In genomic region chr10:74650613-74651012, GRCh38 we compare ENCODE assay signal across 24 cellular contexts.
DNase-seq lines count a peak whose midpoint lies in the region; ATAC-seq, FAIRE-seq and TF ChIP-seq lines count a peak whose summit lies in the region.
"Had no signal": no experiment of that assay in that cellular context is flagged by ENCODE, and none has a peak within 500 bp of the region (broad histone marks: within the 10 kb centered on the region; RNA-seq: fewer than 3 reads in every experiment).

No MANE protein-coding gene starts in this region.

- SMC1A ChIA-PET in GM12878 (lab: Charles Lee; ENCODE audit: uncharacterized antibody, unreplicated experiment), result interaction anchor here (0.8 to 1.6 kb wide), 13 partner anchors 9 to 369 kb away, joined by 3 to 6 read pairs (median 4); no protein-coding TSS in a partner anchor

- in situ Hi-C loops in GM13976 (cut with MboI; ENCODE audit: low sequenced_read_pairs, unreplicated experiment), result no loop called here
- in situ Hi-C loops in GM12878 (cut with MboI), result no loop called here
- in situ Hi-C loops in ACHN (cut with HindIII; ENCODE audit: low pct_ligation_motif_present, low pct_unique_long_range_greater_than_20kb, low sequenced_read_pairs), result no loop called here

- RAD21 ChIA-PET in GM12878 (lab: Charles Lee; ENCODE audit: unreplicated experiment), result interaction anchor here (1.1 kb wide), 2 partner anchors 16 to 32 kb away, joined by 3 to 5 read pairs; no protein-coding TSS in a partner anchor

- no peaks in the 10 kb centered on the region for H3K79me2 ChIP-seq in GM12878 (ENCODE audit: control insufficient read depth, insufficient read depth, low read length)

- H4K20me1 ChIP-seq in GM12878 (ENCODE audit: control insufficient read depth, insufficient read depth), result no peaks in the 10 kb centered on the region
- H4K20me1 ChIP-seq: BLaER1 treated with 17β-estradiol and CSF1 and Interleukin-3, amounts not matched to agents 10 nM and 100 nM had no signal

- ATAC-seq in HG02885 (IDR thresholded peaks at IDR 0.05; ENCODE audit: poor library complexity, unreplicated experiment) (peak; percentile 64), GM12878 (peak; percentile 81), GM21723 (IDR thresholded peaks at IDR 0.05; ENCODE audit: unreplicated experiment) (no peak)
- ATAC-seq: T-cell had no signal

- FAIRE-seq in GM12878 (lab: Jason Lieb, UNC), result peak; percentile 23
- FAIRE-seq: H1 had no signal

- CTCF ChIA-PET in GM12878 (lab: Yijun Ruan, JAX), result interaction anchor here (1.0 to 1.7 kb wide), 3 partner anchors 19 to 31 kb away, joined by 3 read pairs; no protein-coding TSS in a partner anchor

- H3K27ac ChIP-seq in GM12878 (ENCODE audit: control insufficient read depth, insufficient read depth), result no peak overlapping the region
- H3K27ac ChIP-seq: BLaER1 treated with 17β-estradiol and CSF1 and Interleukin-3, amounts not matched to agents 10 nM and 100 nM; HL-60 had no signal

- H3K4me1 ChIP-seq in GM12878 (ENCODE audit: control insufficient read depth, insufficient read depth, low read length), result no peaks in the 10 kb centered on the region

- H3K9ac ChIP-seq in GM12878 (ENCODE audit: control insufficient read depth, insufficient read depth, low read length), result no peak overlapping the region
- H3K9ac ChIP-seq: BLaER1 treated with 17β-estradiol and CSF1 and Interleukin-3, amounts not matched to agents 10 nM and 100 nM; SK-N-SH had no signal

- POLR2A ChIA-PET in GM12878 (lab: Charles Lee), result interaction anchor here (0.5 to 1.9 kb wide), 2 partner anchors 28 to 56 kb away, joined by 4 to 7 read pairs; no protein-coding TSS in a partner anchor

- no peak for TF ChIP-seq RAD21 in GM12878 (IDR thresholded peaks at IDR 0.05; ENCODE audit: insufficient read depth, low read depth, low read length)

- H3K4me3 ChIP-seq in GM06990 (replicated peaks; ENCODE audit: low read depth, low read length) (no peak overlapping the region), GM12878 (no peak overlapping the region)
- H3K4me3 ChIP-seq: BLaER1 treated with 17β-estradiol and CSF1 and Interleukin-3, amounts not matched to agents 10 nM and 100 nM had no signal

- BruUV-seq in GM12878 (replicated peaks; lab: Mats Ljungman, UMichigan), result no TSS peak

- H3K27me3 ChIP-seq in GM06990 (replicated peaks; ENCODE audit: control insufficient read depth, insufficient read depth, low read length) (no peaks in the 10 kb centered on the region), GM12878 (replicated peaks in 1 of 2; ENCODE audit: control insufficient read depth in 2 of 2, insufficient read depth in 2 of 2, low read length in 1 of 2) (no peaks in the 10 kb centered on the region)
- H3K27me3 ChIP-seq: BLaER1 treated with 17β-estradiol and CSF1 and Interleukin-3, amounts not matched to agents 10 nM and 100 nM had no signal

- TF ChIP-seq EP300 in GM12878 (IDR thresholded peaks at IDR 0.05; ENCODE audit: borderline replicate concordance in 1 of 2, control insufficient read depth in 1 of 2, low read depth in 2 of 2, low read length in 2 of 2), result no peak

- intact Hi-C loops in GM12878 (cut with micrococcal nuclease; ENCODE audit: unreplicated experiment), result no loop called here

- WGBS in GM12878 (ENCODE audit: insufficient coverage, insufficient replicate concordance, low lambda C conversion rate, missing lambda C conversion rate), result 92% methylated on average over 1 of the region's 1 CpG

- TF ChIP-seq POLR2A in GM12878 (IDR thresholded peaks at IDR 0.05; ENCODE audit: low read depth, low read length), result no peak

- no peak for TF ChIP-seq CTCF in GM06990 (IDR thresholded peaks at IDR 0.05; ENCODE audit: insufficient read depth, low read length, poor library complexity, severe bottlenecking)
- TF ChIP-seq CTCF in GM13976 (IDR thresholded peaks at IDR 0.05; ENCODE audit: borderline replicate concordance, control extremely low read depth, extremely low read depth, insufficient read depth, missing control alignments), result no peak
- no peak for TF ChIP-seq CTCF in GM12878 (IDR thresholded peaks at IDR 0.05 in 2 of 3, conservative IDR thresholded peaks at IDR 0.05 in 1 of 3; ENCODE audit: control insufficient read depth in 2 of 3, extremely low read depth in 1 of 3, insufficient read depth in 1 of 3, low read depth in 3 of 3, low read length in 3 of 3)

- H2AFZ ChIP-seq in GM12878 (ENCODE audit: control insufficient read depth, low read depth, low read length), result no peak overlapping the region

- no peaks in the 10 kb centered on the region; the same call in 1 of the 3 replicates for H3K9me3 ChIP-seq in GM12878 (replicated peaks; ENCODE audit: control insufficient read depth, insufficient read depth, low read length)
- H3K9me3 ChIP-seq: SK-N-SH had no signal

- H3K36me3 ChIP-seq in GM06990 (ENCODE audit: control insufficient read depth, insufficient read depth, low read length) (no peaks in the 10 kb centered on the region; the same call in 1 of the 2 replicates), GM12878 (ENCODE audit: control insufficient read depth in 2 of 2, insufficient read depth in 2 of 2, low read length in 1 of 2) (no peaks in the 10 kb centered on the region; a peak in 1 of 4 replicates)

- DNase-seq in GM06990 (ENCODE audit: extremely low read depth, insufficient read length) (peak; percentile 29), GM13976 (ENCODE audit: low spot score) (peak; percentile 46), GM12878 (ENCODE audit: low read depth, low spot score) (no peak), H4 (ENCODE audit: low spot score) (no peak), ACHN (no peak), EL (no peak)
- DNase-seq: Calu3; CD4-positive, alpha-beta memory T cell; DMS153; GDM1; KBM-7; NCI-H1092 treated with DMSO at 0.1 percent for 48 hours; NCI-H1436 treated with DMSO at 0.1 percent for 48 hours; NCI-H2029; NCI-H2227 treated with DMSO at 0.1 percent for 48 hours; NCI-H510A; SIG-M5; SK-N-SH; T-cell had no signal

- no peak overlapping the region for H3K4me2 ChIP-seq in GM12878 (ENCODE audit: control insufficient read depth, insufficient read depth)
- H3K4me2 ChIP-seq: BLaER1 treated with 17β-estradiol and CSF1 and Interleukin-3, amounts not matched to agents 10 nM and 100 nM; SK-N-SH had no signal

TF ChIP-seq in GM12878, 131 proteins besides CTCF, POLR2A, EP300 and RAD21 (continues in another document):
- TF ChIP-seq FOXM1 (IDR thresholded peaks at IDR 0.05; ENCODE audit: low read depth, low read length) (no peak), MEF2A (IDR thresholded peaks at IDR 0.05; ENCODE audit: insufficient read depth, low read depth, low read length) (0 out of 2 replicates have a peak, but pooled peaks have one; percentile 51), MYC (IDR thresholded peaks at IDR 0.05; ENCODE audit: insufficient read depth, insufficient read length, insufficient replicate concordance, low read length, severe bottlenecking) (no peak), ATF7 (IDR thresholded peaks at IDR 0.05; ENCODE audit: low read depth) (0 out of 2 replicates have a peak, but pooled peaks have one; percentile 18), FOXK2 (IDR thresholded peaks at IDR 0.05) (no peak), CREM (IDR thresholded peaks at IDR 0.05; ENCODE audit: low read depth) (no peak), RELA (IDR thresholded peaks at IDR 0.05; ENCODE audit: borderline replicate concordance, partially characterized antibody) (no peak), MEF2B (IDR thresholded peaks at IDR 0.05; ENCODE audit: partially characterized antibody, poor library complexity, severe bottlenecking) (peak; percentile 29), CBFB (IDR thresholded peaks at IDR 0.05; ENCODE audit: low read depth) (no peak), RBBP5 (conservative IDR thresholded peaks at IDR 0.05) (no peak)
- TF ChIP-seq, protein P1, sequence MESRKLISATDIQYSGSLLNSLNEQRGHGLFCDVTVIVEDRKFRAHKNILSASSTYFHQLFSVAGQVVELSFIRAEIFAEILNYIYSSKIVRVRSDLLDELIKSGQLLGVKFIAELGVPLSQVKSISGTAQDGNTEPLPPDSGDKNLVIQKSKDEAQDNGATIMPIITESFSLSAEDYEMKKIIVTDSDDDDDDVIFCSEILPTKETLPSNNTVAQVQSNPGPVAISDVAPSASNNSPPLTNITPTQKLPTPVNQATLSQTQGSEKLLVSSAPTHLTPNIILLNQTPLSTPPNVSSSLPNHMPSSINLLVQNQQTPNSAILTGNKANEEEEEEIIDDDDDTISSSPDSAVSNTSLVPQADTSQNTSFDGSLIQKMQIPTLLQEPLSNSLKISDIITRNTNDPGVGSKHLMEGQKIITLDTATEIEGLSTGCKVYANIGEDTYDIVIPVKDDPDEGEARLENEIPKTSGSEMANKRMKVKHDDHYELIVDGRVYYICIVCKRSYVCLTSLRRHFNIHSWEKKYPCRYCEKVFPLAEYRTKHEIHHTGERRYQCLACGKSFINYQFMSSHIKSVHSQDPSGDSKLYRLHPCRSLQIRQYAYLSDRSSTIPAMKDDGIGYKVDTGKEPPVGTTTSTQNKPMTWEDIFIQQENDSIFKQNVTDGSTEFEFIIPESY (IDR thresholded peaks at IDR 0.05), result no peak
- TF ChIP-seq, protein P2, sequence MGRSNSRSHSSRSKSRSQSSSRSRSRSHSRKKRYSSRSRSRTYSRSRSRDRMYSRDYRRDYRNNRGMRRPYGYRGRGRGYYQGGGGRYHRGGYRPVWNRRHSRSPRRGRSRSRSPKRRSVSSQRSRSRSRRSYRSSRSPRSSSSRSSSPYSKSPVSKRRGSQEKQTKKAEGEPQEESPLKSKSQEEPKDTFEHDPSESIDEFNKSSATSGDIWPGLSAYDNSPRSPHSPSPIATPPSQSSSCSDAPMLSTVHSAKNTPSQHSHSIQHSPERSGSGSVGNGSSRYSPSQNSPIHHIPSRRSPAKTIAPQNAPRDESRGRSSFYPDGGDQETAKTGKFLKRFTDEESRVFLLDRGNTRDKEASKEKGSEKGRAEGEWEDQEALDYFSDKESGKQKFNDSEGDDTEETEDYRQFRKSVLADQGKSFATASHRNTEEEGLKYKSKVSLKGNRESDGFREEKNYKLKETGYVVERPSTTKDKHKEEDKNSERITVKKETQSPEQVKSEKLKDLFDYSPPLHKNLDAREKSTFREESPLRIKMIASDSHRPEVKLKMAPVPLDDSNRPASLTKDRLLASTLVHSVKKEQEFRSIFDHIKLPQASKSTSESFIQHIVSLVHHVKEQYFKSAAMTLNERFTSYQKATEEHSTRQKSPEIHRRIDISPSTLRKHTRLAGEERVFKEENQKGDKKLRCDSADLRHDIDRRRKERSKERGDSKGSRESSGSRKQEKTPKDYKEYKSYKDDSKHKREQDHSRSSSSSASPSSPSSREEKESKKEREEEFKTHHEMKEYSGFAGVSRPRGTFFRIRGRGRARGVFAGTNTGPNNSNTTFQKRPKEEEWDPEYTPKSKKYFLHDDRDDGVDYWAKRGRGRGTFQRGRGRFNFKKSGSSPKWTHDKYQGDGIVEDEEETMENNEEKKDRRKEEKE (IDR thresholded peaks at IDR 0.05), result no peak

Comparison
In these comparisons a context has a peak if more than half of its experiments do, and no peak if none do; other contexts are left out.
1. DNase-seq: peak in GM06990 (single experiment) and GM13976 (single experiment); none in GM12878 (single experiment), H4 (single experiment), ACHN (single experiment) and EL (single experiment).